ENCODE assay signal across 19 cellular contexts in genomic region chr7:31028006-31028405, GRCh38. TPM values are rescaled to one million over a fixed set of nuclear protein-coding genes. Genes with fewer than 3 reads are reported as not detected.
DNase-seq lines count a peak whose midpoint lies in the region; ATAC-seq and TF ChIP-seq lines count a peak whose summit lies in the region.
"Had no signal": no experiment of that assay in that cellular context is flagged by ENCODE, and none has a peak within 500 bp of the region (broad histone marks: within the 10 kb centered on the region; RNA-seq: fewer than 3 reads in every experiment).

No MANE protein-coding gene starts in this region.

- DNase-seq in DMS 273 (lab: John Stamatoyannopoulos, UW; ENCODE audit: unreplicated experiment) (peak; percentile 69), DMS 273 treated with DMSO at 0.1 percent for 48 hours (lab: John Stamatoyannopoulos, UW) (no peak), esophagus muscularis mucosa (ENCODE audit: extremely low spot score) (no peak), sigmoid colon (no peak)
- DNase-seq: AML-193, Kasumi-1, MG63, NCI-H1048, NCI-H1436, NCI-H2029 treated with DMSO at 0.1 percent for 48 hours had no signal

- intact Hi-C loops in esophagus muscularis mucosa (cut with DNase I), result no loop called here
- intact Hi-C loops in sigmoid colon (cut with DNase I), result no loop called here

- peak overlapping the region; percentile 51 for H3K27ac ChIP-seq in angular gyrus (ENCODE audit: low read depth, low read length)
- H3K27ac ChIP-seq in esophagus muscularis mucosa (replicated peaks in 1 of 4), result peak overlapping the region; percentile 28 to 70 (median 50)
- peak overlapping the region in 3 of 4 donors; percentile 45 to 57 (median 50) for H3K27ac ChIP-seq in sigmoid colon
- H3K27ac ChIP-seq: 22Rv1, C4-2B had no signal

- no peak for TF ChIP-seq POLR2A in esophagus muscularis mucosa (IDR thresholded peaks at IDR 0.05; ENCODE audit: low read depth)
- TF ChIP-seq POLR2A in sigmoid colon (IDR thresholded peaks at IDR 0.05), result no peak

- H3K4me1 ChIP-seq in esophagus muscularis mucosa (peaks cover 3 to 19% (median 17%) of the 10 kb centered on the region in 4 donors), sigmoid colon (peaks cover 0 to 12% (median 5%) of the 10 kb centered on the region in 4 donors)

- H3K36me3 ChIP-seq in esophagus muscularis mucosa (no peaks in the 10 kb centered on the region), sigmoid colon (no peaks in the 10 kb centered on the region)
- H3K36me3 ChIP-seq: MG63 had no signal

- H3K4me3 ChIP-seq in esophagus muscularis mucosa (no peak overlapping the region), sigmoid colon (no peak overlapping the region)
- H3K4me3 ChIP-seq: GM23338, MG63 had no signal

- no peak for ATAC-seq in HG02610 (IDR thresholded peaks at IDR 0.05; ENCODE audit: unreplicated experiment)
- no peak for ATAC-seq in HG02981 (IDR thresholded peaks at IDR 0.05; ENCODE audit: unreplicated experiment)
- no peak for ATAC-seq in GM19351 (IDR thresholded peaks at IDR 0.05; ENCODE audit: unreplicated experiment)
- ATAC-seq: HCT116 had no signal

- no peak for TF ChIP-seq CTCF in esophagus muscularis mucosa (IDR thresholded peaks at IDR 0.05)
- no peak for TF ChIP-seq CTCF in sigmoid colon (IDR thresholded peaks at IDR 0.05)

- no peaks in the 10 kb centered on the region for H3K27me3 ChIP-seq in esophagus muscularis mucosa
- peaks cover 0 to 5% (median 0%) of the 10 kb centered on the region in 3 donors for H3K27me3 ChIP-seq in sigmoid colon
- H3K27me3 ChIP-seq: MG63 had no signal

- 80% methylated on average over 5 of the region's 5 CpGs for WGBS in esophagus muscularis mucosa
- 89 to 90% methylated on average over 5 of the region's 5 CpGs for WGBS in sigmoid colon, 2 donors

- H3K9me3 ChIP-seq in esophagus muscularis mucosa (no peaks in the 10 kb centered on the region), sigmoid colon (no peaks in the 10 kb centered on the region)
- H3K9me3 ChIP-seq: MG63 had no signal

- TF ChIP-seq EP300 in esophagus muscularis mucosa (IDR thresholded peaks at IDR 0.05) (no peak), sigmoid colon (IDR thresholded peaks at IDR 0.05) (no peak)

RNA-seq across cellular contexts. Expression of gene ADCYAP1R1, which starts 24.1 kb away (rescaled TPM):
- 10 to 100 TPM; 10.2 to 35.3 (median 25.7) TPM for total RNA-seq in esophagus muscularis mucosa
- total RNA-seq in sigmoid colon, result 10 to 100 TPM; 17.6 to 35.7 (median 21.4) TPM
- 1 to 10 TPM in 1 of 3 donors, under 1 TPM in 1, not detected in 1; 0.60 to 2.1 TPM for polyA plus RNA-seq in sigmoid colon
- total RNA-seq: OCI-LY7 had no signal
